In genomic region chr1:10909697-10910489, GRCh38 we compare ENCODE assay signal across 8 cellular contexts.
DNase-seq lines count a peak whose midpoint lies in the region; ATAC-seq, FAIRE-seq and TF ChIP-seq lines count a peak whose summit lies in the region.

No MANE protein-coding gene starts in this region.

- H3K27ac ChIP-seq in hepatocyte, result no peak overlapping the region

- no peak for ATAC-seq in GM18511 (IDR thresholded peaks at IDR 0.05; ENCODE audit: unreplicated experiment)

- H3K9me2 ChIP-seq in hepatocyte (replicated peaks; ENCODE audit: insufficient read depth), result no peaks in the 10 kb centered on the region

- no peaks in the 10 kb centered on the region for H3K36me3 ChIP-seq in hepatocyte (replicated peaks; ENCODE audit: insufficient read depth, low read depth)

- TF ChIP-seq CTCF in AG09309 (IDR thresholded peaks at IDR 0.05; ENCODE audit: control insufficient read depth, insufficient read depth, low read depth, low read length, missing control alignments) (peak; percentile 50), hepatocyte (IDR thresholded peaks at IDR 0.05; ENCODE audit: poor library complexity) (peak; percentile 60)

- H3K4me3 ChIP-seq in AG09309 (ENCODE audit: control insufficient read depth, low read depth, low read length), result no peak overlapping the region
- H3K4me3 ChIP-seq in hepatocyte, result no peak overlapping the region

- H3K27me3 ChIP-seq in hepatocyte, result no peaks in the 10 kb centered on the region

- H4K20me1 ChIP-seq in hepatocyte (ENCODE audit: insufficient read depth, poor library complexity, severe bottlenecking), result no peaks in the 10 kb centered on the region

- no peak for FAIRE-seq in GM19239 (lab: Jason Lieb, UNC)

- 60% methylated on average over 16 of the region's 16 CpGs for WGBS in hepatocyte (ENCODE audit: low lambda C conversion rate, missing lambda C conversion rate)

- H3K9me3 ChIP-seq in hepatocyte (ENCODE audit: low read depth), result no peaks in the 10 kb centered on the region

- H3K79me2 ChIP-seq in hepatocyte, result no peaks in the 10 kb centered on the region

- no peak overlapping the region for H2AFZ ChIP-seq in hepatocyte

- no peak for DNase-seq in AG09309 (ENCODE audit: low read depth)
- DNase-seq in GM19239 (ENCODE audit: insufficient read length, low spot score), result peak; percentile 65
- peak; percentile 81 for DNase-seq in RPMI8226
- DNase-seq in activated gamma-delta T cell (lab: John Stamatoyannopoulos, UW), result peak; percentile 49
- DNase-seq in hepatocyte (ENCODE audit: low spot score), result peak; percentile 61
- DNase-seq in stimulated activated CD4-positive, alpha-beta T cell treated with anti-CD3 and anti-CD28 coated beads, TNF-alpha, amount 100 ng/mL, for 1 hour (ENCODE audit: low read depth in 3 of 3, low spot score in 1 of 3), result peak; percentile 26 to 68 (median 41)
- no peak for DNase-seq in mesenteric fat pad (ENCODE audit: low spot score)

- no peaks in the 10 kb centered on the region for H3K4me1 ChIP-seq in hepatocyte (ENCODE audit: insufficient read depth)

- H3K4me2 ChIP-seq in hepatocyte, result no peak overlapping the region

Comparison
In these comparisons a context has a peak if more than half of its experiments do, and no peak if none do; other contexts are left out.
1. DNase-seq: peak in GM19239 (single experiment), RPMI8226 (single experiment), activated gamma-delta T cell (single experiment), hepatocyte (single experiment) and stimulated activated CD4-positive, alpha-beta T cell treated with anti-CD3 and anti-CD28 coated beads, TNF-alpha, amount 100 ng/mL, for 1 hour (3 of 3); none in AG09309 (single experiment) and mesenteric fat pad (single experiment).